ENCODE assay signal across 1 cellular context in genomic region chr11:35945137-35945518, GRCh38.
TF ChIP-seq lines count a peak whose summit lies in the region.

No MANE protein-coding gene starts in this region.

TF ChIP-seq in GM23338, 12 proteins besides CTCF, POLR2A, EP300 and RAD21 (continued from another document):
- TF ChIP-seq, protein P1, sequence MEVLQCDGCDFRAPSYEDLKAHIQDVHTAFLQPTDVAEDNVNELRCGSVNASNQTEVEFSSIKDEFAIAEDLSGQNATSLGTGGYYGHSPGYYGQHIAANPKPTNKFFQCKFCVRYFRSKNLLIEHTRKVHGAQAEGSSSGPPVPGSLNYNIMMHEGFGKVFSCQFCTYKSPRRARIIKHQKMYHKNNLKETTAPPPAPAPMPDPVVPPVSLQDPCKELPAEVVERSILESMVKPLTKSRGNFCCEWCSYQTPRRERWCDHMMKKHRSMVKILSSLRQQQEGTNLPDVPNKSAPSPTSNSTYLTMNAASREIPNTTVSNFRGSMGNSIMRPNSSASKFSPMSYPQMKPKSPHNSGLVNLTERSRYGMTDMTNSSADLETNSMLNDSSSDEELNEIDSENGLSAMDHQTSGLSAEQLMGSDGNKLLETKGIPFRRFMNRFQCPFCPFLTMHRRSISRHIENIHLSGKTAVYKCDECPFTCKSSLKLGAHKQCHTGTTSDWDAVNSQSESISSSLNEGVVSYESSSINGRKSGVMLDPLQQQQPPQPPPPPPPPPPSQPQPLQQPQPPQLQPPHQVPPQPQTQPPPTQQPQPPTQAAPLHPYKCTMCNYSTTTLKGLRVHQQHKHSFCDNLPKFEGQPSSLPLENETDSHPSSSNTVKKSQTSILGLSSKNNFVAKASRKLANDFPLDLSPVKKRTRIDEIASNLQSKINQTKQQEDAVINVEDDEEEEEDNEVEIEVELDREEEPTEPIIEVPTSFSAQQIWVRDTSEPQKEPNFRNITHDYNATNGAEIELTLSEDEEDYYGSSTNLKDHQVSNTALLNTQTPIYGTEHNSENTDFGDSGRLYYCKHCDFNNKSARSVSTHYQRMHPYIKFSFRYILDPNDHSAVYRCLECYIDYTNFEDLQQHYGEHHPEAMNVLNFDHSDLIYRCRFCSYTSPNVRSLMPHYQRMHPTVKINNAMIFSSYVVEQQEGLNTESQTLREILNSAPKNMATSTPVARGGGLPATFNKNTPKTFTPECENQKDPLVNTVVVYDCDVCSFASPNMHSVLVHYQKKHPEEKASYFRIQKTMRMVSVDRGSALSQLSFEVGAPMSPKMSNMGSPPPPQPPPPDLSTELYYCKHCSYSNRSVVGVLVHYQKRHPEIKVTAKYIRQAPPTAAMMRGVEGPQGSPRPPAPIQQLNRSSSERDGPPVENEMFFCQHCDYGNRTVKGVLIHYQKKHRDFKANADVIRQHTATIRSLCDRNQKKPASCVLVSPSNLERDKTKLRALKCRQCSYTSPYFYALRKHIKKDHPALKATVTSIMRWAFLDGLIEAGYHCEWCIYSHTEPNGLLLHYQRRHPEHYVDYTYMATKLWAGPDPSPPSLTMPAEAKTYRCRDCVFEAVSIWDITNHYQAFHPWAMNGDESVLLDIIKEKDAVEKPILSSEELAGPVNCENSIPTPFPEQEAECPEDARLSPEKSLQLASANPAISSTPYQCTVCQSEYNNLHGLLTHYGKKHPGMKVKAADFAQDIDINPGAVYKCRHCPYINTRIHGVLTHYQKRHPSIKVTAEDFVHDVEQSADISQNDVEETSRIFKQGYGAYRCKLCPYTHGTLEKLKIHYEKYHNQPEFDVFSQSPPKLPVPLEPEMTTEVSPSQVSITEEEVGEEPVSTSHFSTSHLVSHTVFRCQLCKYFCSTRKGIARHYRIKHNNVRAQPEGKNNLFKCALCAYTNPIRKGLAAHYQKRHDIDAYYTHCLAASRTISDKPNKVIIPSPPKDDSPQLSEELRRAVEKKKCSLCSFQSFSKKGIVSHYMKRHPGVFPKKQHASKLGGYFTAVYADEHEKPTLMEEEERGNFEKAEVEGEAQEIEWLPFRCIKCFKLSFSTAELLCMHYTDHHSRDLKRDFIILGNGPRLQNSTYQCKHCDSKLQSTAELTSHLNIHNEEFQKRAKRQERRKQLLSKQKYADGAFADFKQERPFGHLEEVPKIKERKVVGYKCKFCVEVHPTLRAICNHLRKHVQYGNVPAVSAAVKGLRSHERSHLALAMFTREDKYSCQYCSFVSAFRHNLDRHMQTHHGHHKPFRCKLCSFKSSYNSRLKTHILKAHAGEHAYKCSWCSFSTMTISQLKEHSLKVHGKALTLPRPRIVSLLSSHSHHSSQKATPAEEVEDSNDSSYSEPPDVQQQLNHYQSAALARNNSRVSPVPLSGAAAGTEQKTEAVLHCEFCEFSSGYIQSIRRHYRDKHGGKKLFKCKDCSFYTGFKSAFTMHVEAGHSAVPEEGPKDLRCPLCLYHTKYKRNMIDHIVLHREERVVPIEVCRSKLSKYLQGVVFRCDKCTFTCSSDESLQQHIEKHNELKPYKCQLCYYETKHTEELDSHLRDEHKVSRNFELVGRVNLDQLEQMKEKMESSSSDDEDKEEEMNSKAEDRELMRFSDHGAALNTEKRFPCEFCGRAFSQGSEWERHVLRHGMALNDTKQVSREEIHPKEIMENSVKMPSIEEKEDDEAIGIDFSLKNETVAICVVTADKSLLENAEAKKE (CRISPR knock-in tag; IDR thresholded peaks at IDR 0.05), result no peak
- no peak for TF ChIP-seq NANOG (IDR thresholded peaks at IDR 0.05; ENCODE audit: borderline replicate concordance)
- no peak for TF ChIP-seq EZH2 (IDR thresholded peaks at IDR 0.05; ENCODE audit: low read depth, unreplicated experiment)
- TF ChIP-seq ZNF331 (CRISPR knock-in tag; IDR thresholded peaks at IDR 0.05; ENCODE audit: low read depth), result no peak
TF ChIP-seq in GM23338: peak in this region for 0.
